Comparison of ENCODE assay signal across 12 cellular contexts in the genomic region with DNA sequence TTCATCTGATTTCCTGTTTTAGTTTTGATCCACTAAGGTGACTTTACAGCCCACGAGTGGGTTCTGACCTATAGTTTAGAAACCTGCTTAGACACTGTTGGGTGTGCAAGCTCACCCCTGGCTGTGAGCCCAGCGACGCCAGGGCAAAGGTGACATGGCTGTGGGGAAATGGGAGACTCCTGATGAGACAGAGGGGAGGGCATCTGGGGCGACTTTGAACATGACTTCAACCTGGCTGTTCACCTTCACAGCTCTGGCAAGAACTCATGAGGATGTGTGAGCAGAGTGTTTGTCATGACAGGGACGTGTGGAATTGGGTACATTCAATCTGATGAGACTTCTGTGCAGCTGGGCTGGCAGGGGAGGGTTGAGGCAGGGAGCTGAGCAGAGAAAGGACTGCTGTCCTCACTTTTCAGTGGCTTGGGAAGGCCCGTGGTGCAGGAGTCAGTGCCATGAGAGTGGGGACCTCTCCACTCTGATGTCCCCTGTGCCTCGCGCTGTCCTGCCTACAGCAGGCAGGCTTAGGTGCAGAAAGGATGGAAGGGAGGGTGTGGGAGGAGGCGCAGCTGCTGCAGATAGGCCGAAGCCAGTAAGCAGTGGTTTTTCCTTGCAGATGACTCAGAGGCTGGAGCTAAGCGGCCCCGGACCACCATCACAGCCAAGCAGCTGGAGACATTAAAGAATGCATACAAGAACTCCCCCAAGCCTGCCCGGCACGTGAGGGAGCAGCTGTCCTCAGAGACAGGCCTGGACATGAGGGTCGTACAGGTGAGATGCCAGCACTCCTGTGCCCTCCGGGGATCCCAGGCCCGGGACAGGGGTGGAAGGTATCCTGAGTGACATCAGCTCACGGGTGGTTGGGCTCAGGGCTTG. TPM values are rescaled to one million over a fixed set of nuclear protein-coding genes. Genes with fewer than 3 reads are reported as not detected.
A peak's percentile ranks its signal among the peaks of the same experiment; 100 is the strongest.
DNase-seq lines count a peak whose midpoint lies in the region; ATAC-seq and TF ChIP-seq lines count a peak whose summit lies in the region.
"Had no signal": no experiment of that assay in that cellular context is flagged by ENCODE, and none has a peak within 500 bp of the region (broad histone marks: within the 10 kb centered on the region; RNA-seq: fewer than 3 reads in every experiment).

No MANE protein-coding gene starts in this region.

- no peak for DNase-seq in activated naive CD8-positive, alpha-beta T cell treated with anti-CD3 and anti-CD28 coated beads for 36 hours
- DNase-seq in body of pancreas (peak in 3 of 4 donors; percentile 40 to 71 (median 64)), left colon (peak; percentile 65 to 68), type B pancreatic cell (ENCODE audit: extremely low spot score, unreplicated experiment) (no peak), thyroid gland (no peak), NCI-H2196 (lab: John Stamatoyannopoulos, UW; ENCODE audit: unreplicated experiment) (no peak)
- DNase-seq: activated T-cell treated with anti-CD3 and anti-CD28 coated beads for 4 hours; lower lobe of right lung; stimulated activated CD4-positive, alpha-beta T cell treated with anti-CD3 and anti-CD28 coated beads, Interleukin-2, amount 100 ng/mL, for 48 hours had no signal

- no peaks in the 10 kb centered on the region for H3K4me1 Mint-ChIP-seq in activated naive CD8-positive, alpha-beta T cell (ENCODE audit: low read depth)
- H3K4me1 Mint-ChIP-seq in activated naive CD8-positive, alpha-beta T cell treated with anti-CD3 and anti-CD28 coated beads for 36 hours: peaks cover 5% of the 10 kb centered on the region
- H3K4me1 Mint-ChIP-seq in type B pancreatic cell (ENCODE audit: unreplicated experiment): peaks cover 21% of the 10 kb centered on the region

- H3K9me3 Mint-ChIP-seq in activated naive CD8-positive, alpha-beta T cell (ENCODE audit: low read depth): no peaks in the 10 kb centered on the region
- no peaks in the 10 kb centered on the region for H3K9me3 Mint-ChIP-seq in activated naive CD8-positive, alpha-beta T cell treated with anti-CD3 and anti-CD28 coated beads for 36 hours
- no peaks in the 10 kb centered on the region for H3K9me3 Mint-ChIP-seq in type B pancreatic cell

- H3K9me3 ChIP-seq in body of pancreas: no peaks in the 10 kb centered on the region
- H3K9me3 ChIP-seq in thyroid gland: no peaks in the 10 kb centered on the region
- H3K9me3 ChIP-seq: lower lobe of right lung had no signal

- TF ChIP-seq POLR2A in body of pancreas (IDR thresholded peaks at IDR 0.05) (no peak), thyroid gland (IDR thresholded peaks at IDR 0.05) (no peak)

- H3K27ac ChIP-seq in body of pancreas (no peak overlapping the region), thyroid gland (no peak overlapping the region)
- H3K27ac ChIP-seq: lower lobe of right lung had no signal

- ATAC-seq in body of pancreas (peak; percentile 30), left colon (peak; percentile 72), GM21360 (IDR thresholded peaks at IDR 0.05; ENCODE audit: unreplicated experiment) (no peak)

- WGBS in body of pancreas, 2 donors: 57 to 61% methylated on average over 13 to 18 of the region's 18 CpGs
- WGBS in thyroid gland, 2 donors: 80 to 84% methylated on average over 17 to 18 of the region's 18 CpGs

- peak overlapping the region; percentile 2 for H3K27ac Mint-ChIP-seq in activated naive CD8-positive, alpha-beta T cell
- H3K27ac Mint-ChIP-seq in activated naive CD8-positive, alpha-beta T cell treated with anti-CD3 and anti-CD28 coated beads for 36 hours: no peak overlapping the region
- H3K27ac Mint-ChIP-seq in type B pancreatic cell: peak overlapping the region; percentile 50

- intact Hi-C loops in body of pancreas (cut with DNase I) (no loop called here), left colon (cut with DNase I, micrococcal nuclease) (no loop called here), thyroid gland (cut with DNase I) (no loop called here)

- no peak overlapping the region for H3K4me3 ChIP-seq in body of pancreas
- no peak overlapping the region for H3K4me3 ChIP-seq in thyroid gland (replicated peaks in 1 of 3)
- H3K4me3 ChIP-seq: lower lobe of right lung had no signal

- H3K4me3 Mint-ChIP-seq in activated naive CD8-positive, alpha-beta T cell: no peak overlapping the region
- no peak overlapping the region for H3K4me3 Mint-ChIP-seq in activated naive CD8-positive, alpha-beta T cell treated with anti-CD3 and anti-CD28 coated beads for 36 hours
- H3K4me3 Mint-ChIP-seq in type B pancreatic cell: no peak overlapping the region

- H3K36me3 Mint-ChIP-seq in activated naive CD8-positive, alpha-beta T cell: peaks cover 8% of the 10 kb centered on the region
- H3K36me3 Mint-ChIP-seq in activated naive CD8-positive, alpha-beta T cell treated with anti-CD3 and anti-CD28 coated beads for 36 hours: peaks cover 6% of the 10 kb centered on the region
- peaks cover 18% of the 10 kb centered on the region for H3K36me3 Mint-ChIP-seq in type B pancreatic cell

- H3K36me3 ChIP-seq in body of pancreas (replicated peaks in 1 of 2; ENCODE audit: insufficient read depth in 1 of 2, low read depth in 2 of 2) (peaks cover 0 to 2% of the 10 kb centered on the region in 2 donors), thyroid gland (no peaks in the 10 kb centered on the region)

- H3K4me1 ChIP-seq in body of pancreas (peaks cover 9% of the 10 kb centered on the region), thyroid gland (peaks cover 0 to 6% of the 10 kb centered on the region in 2 donors)
- H3K4me1 ChIP-seq: lower lobe of right lung had no signal

- TF ChIP-seq CTCF in body of pancreas (IDR thresholded peaks at IDR 0.05): no peak
- TF ChIP-seq CTCF in type B pancreatic cell (conservative IDR thresholded peaks at IDR 0.05): no peak
- no peak for TF ChIP-seq CTCF in thyroid gland (IDR thresholded peaks at IDR 0.05)

- no peaks in the 10 kb centered on the region for H3K27me3 Mint-ChIP-seq in activated naive CD8-positive, alpha-beta T cell
- no peaks in the 10 kb centered on the region for H3K27me3 Mint-ChIP-seq in activated naive CD8-positive, alpha-beta T cell treated with anti-CD3 and anti-CD28 coated beads for 36 hours
- no peaks in the 10 kb centered on the region for H3K27me3 Mint-ChIP-seq in type B pancreatic cell

- H3K27me3 ChIP-seq in body of pancreas (no peaks in the 10 kb centered on the region), thyroid gland (no peaks in the 10 kb centered on the region)

RNA-seq across cellular contexts. Expression of gene LHX4, which starts 40.9 kb away (rescaled TPM):
- total RNA-seq in activated naive CD8-positive, alpha-beta T cell treated with anti-CD3 and anti-CD28 coated beads for 36 hours: not detected
- not detected for total RNA-seq in body of pancreas
- total RNA-seq in left colon: 1 to 10 TPM in 1 of 2 donors, under 1 TPM in 1; 0.58 to 1.7 TPM
- total RNA-seq in type B pancreatic cell (ENCODE audit: low replicate concordance): 0.22 and 0.38 TPM in 2 replicates
- not detected for total RNA-seq in thyroid gland
- total RNA-seq: lower lobe of right lung, ureter had no signal

Comparison
In these comparisons a context has a peak if more than half of its experiments do, and no peak if none do; other contexts are left out.
1. DNase-seq: peak in body of pancreas (3 of 4) and left colon (2 of 2); none in activated naive CD8-positive, alpha-beta T cell treated with anti-CD3 and anti-CD28 coated beads for 36 hours (single experiment), type B pancreatic cell (single experiment), thyroid gland (0 of 2) and NCI-H2196 (single experiment).